In genomic region chr16:85992779-85993178, GRCh38 we compare ENCODE assay signal across 22 cellular contexts.
DNase-seq lines count a peak whose midpoint lies in the region; ATAC-seq and TF ChIP-seq lines count a peak whose summit lies in the region.
"Had no signal": no experiment of that assay in that cellular context is flagged by ENCODE, and none has a peak within 500 bp of the region (broad histone marks: within the 10 kb centered on the region; RNA-seq: fewer than 3 reads in every experiment).

No MANE protein-coding gene starts in this region.

- H3K4me1 Mint-ChIP-seq in activated naive CD4-positive, alpha-beta T cell treated with anti-CD3 and anti-CD28 coated beads, Interleukin-2, amount 50 U/mL, for 24 hours = peaks cover 67% of the 10 kb centered on the region
- H3K4me1 Mint-ChIP-seq in activated naive CD8-positive, alpha-beta T cell treated with anti-CD3 and anti-CD28 coated beads, Interleukin-2, amount 10 ng/mL, durations not matched to agents 7 days and 5 days = peaks cover 34% of the 10 kb centered on the region

- peaks cover 3% of the 10 kb centered on the region; the same call in 1 of the 2 replicates for H3K4me1 ChIP-seq in HEK293 (ENCODE audit: control insufficient read depth, insufficient read depth, low read length)
- H3K4me1 ChIP-seq in osteoblast (ENCODE audit: insufficient read depth, low read length) = no peaks in the 10 kb centered on the region
- H3K4me1 ChIP-seq in mammary epithelial cell (ENCODE audit: insufficient read depth, low read length) = no peaks in the 10 kb centered on the region
- H3K4me1 ChIP-seq in lower lobe of right lung = peaks cover 5% of the 10 kb centered on the region
- H3K4me1 ChIP-seq: Caco-2 had no signal

- TF ChIP-seq CTCF in HEK293 (tag by site-specific recombination; IDR thresholded peaks at IDR 0.05) (no peak), osteoblast (IDR thresholded peaks at IDR 0.05; ENCODE audit: extremely low read depth, low read depth, low read length) (no peak), mammary epithelial cell (conservative IDR thresholded peaks at IDR 0.05 in 1 of 2, IDR thresholded peaks at IDR 0.05 in 1 of 2; ENCODE audit: extremely low read depth in 1 of 2, insufficient read depth in 1 of 2, low read depth in 1 of 2, low read length in 2 of 2) (no peak), lower lobe of right lung (IDR thresholded peaks at IDR 0.05) (no peak)

- H3K27me3 ChIP-seq in osteoblast (ENCODE audit: insufficient read depth, low read length) (peaks cover 31% of the 10 kb centered on the region), mammary epithelial cell (ENCODE audit: insufficient read depth, low read length) (no peaks in the 10 kb centered on the region), lower lobe of right lung (ENCODE audit: low read depth) (peaks cover 11% of the 10 kb centered on the region)

- H3K4me3 Mint-ChIP-seq in activated naive CD4-positive, alpha-beta T cell treated with anti-CD3 and anti-CD28 coated beads, Interleukin-2, amount 50 U/mL, for 24 hours = no peak overlapping the region
- H3K4me3 Mint-ChIP-seq in activated naive CD8-positive, alpha-beta T cell treated with anti-CD3 and anti-CD28 coated beads, Interleukin-2, amount 10 ng/mL, durations not matched to agents 7 days and 5 days = no peak overlapping the region
- H3K4me3 Mint-ChIP-seq: CD4-positive, alpha-beta memory T cell had no signal

- in situ Hi-C loops in mammary epithelial cell (cut with MboI; ENCODE audit: low sequenced_read_pairs in 2 of 2) = no loop called here

- dilution Hi-C loops in mammary epithelial cell (cut with HindIII; ENCODE audit: low sequenced_read_pairs) = loop anchor here (5.0 kb wide), 1 partner anchor 85 kb away; no protein-coding TSS in a partner anchor

- peak overlapping the region; percentile 26 for H3K27ac Mint-ChIP-seq in activated naive CD4-positive, alpha-beta T cell treated with anti-CD3 and anti-CD28 coated beads, Interleukin-2, amount 50 U/mL, for 24 hours
- peak overlapping the region; percentile 7 for H3K27ac Mint-ChIP-seq in activated naive CD8-positive, alpha-beta T cell treated with anti-CD3 and anti-CD28 coated beads, Interleukin-2, amount 10 ng/mL, durations not matched to agents 7 days and 5 days
- H3K27ac Mint-ChIP-seq: CD4-positive, alpha-beta memory T cell had no signal

- no peaks in the 10 kb centered on the region for H3K36me3 ChIP-seq in HEK293 (ENCODE audit: control insufficient read depth in 2 of 2, insufficient read depth in 1 of 2, low read length in 2 of 2)
- no peaks in the 10 kb centered on the region for H3K36me3 ChIP-seq in osteoblast (ENCODE audit: insufficient read depth, low read length)
- no peaks in the 10 kb centered on the region for H3K36me3 ChIP-seq in mammary epithelial cell (ENCODE audit: insufficient read depth, low read length)
- no peaks in the 10 kb centered on the region for H3K36me3 ChIP-seq in lower lobe of right lung

- H3K4me3 ChIP-seq in HEK293 (ENCODE audit: low read depth, low read length) (no peak overlapping the region), osteoblast (ENCODE audit: insufficient read depth, low read length) (no peak overlapping the region), mammary epithelial cell (replicated peaks in 1 of 3; ENCODE audit: insufficient read depth in 1 of 3, low read depth in 2 of 3, low read length in 3 of 3) (no peak overlapping the region), lower lobe of right lung (no peak overlapping the region)

- H3K9me3 ChIP-seq in HEK293 (ENCODE audit: control insufficient read depth, insufficient read depth, low read depth, low read length) (no peaks in the 10 kb centered on the region), osteoblast (ENCODE audit: low read depth, low read length) (no peaks in the 10 kb centered on the region), mammary epithelial cell (replicated peaks; ENCODE audit: insufficient read depth, low read length) (no peaks in the 10 kb centered on the region), lower lobe of right lung (no peaks in the 10 kb centered on the region)
- H3K9me3 ChIP-seq: Caco-2 had no signal

- no TSS peak for BruUV-seq in mammary epithelial cell (replicated peaks; lab: Mats Ljungman, UMichigan)

- peaks cover 4% of the 10 kb centered on the region for H3K9me3 Mint-ChIP-seq in activated naive CD4-positive, alpha-beta T cell treated with anti-CD3 and anti-CD28 coated beads, Interleukin-2, amount 50 U/mL, for 24 hours
- no peaks in the 10 kb centered on the region for H3K9me3 Mint-ChIP-seq in activated naive CD8-positive, alpha-beta T cell treated with anti-CD3 and anti-CD28 coated beads, Interleukin-2, amount 10 ng/mL, durations not matched to agents 7 days and 5 days
- H3K9me3 Mint-ChIP-seq: CD4-positive, alpha-beta memory T cell had no signal

- no peaks in the 10 kb centered on the region for H3K27me3 Mint-ChIP-seq in activated naive CD4-positive, alpha-beta T cell treated with anti-CD3 and anti-CD28 coated beads, Interleukin-2, amount 50 U/mL, for 24 hours
- H3K27me3 Mint-ChIP-seq in activated naive CD8-positive, alpha-beta T cell treated with anti-CD3 and anti-CD28 coated beads, Interleukin-2, amount 10 ng/mL, durations not matched to agents 7 days and 5 days = no peaks in the 10 kb centered on the region

- POLR2A ChIA-PET in HEK293 (lab: Yijun Ruan, JAX) = no interaction called here
- POLR2A ChIA-PET in activated naive CD8-positive, alpha-beta T cell treated with anti-CD3 and anti-CD28 coated beads, Interleukin-2, amount 10 ng/mL, durations not matched to agents 7 days and 5 days (lab: Charles Lee) = no interaction called here

- H3K79me2 ChIP-seq in osteoblast (ENCODE audit: insufficient read depth, low read length) = no peaks in the 10 kb centered on the region
- no peaks in the 10 kb centered on the region for H3K79me2 ChIP-seq in mammary epithelial cell (ENCODE audit: insufficient read depth, low read length)

- peaks cover 2% of the 10 kb centered on the region for H3K36me3 Mint-ChIP-seq in activated naive CD4-positive, alpha-beta T cell treated with anti-CD3 and anti-CD28 coated beads, Interleukin-2, amount 50 U/mL, for 24 hours
- H3K36me3 Mint-ChIP-seq in activated naive CD8-positive, alpha-beta T cell treated with anti-CD3 and anti-CD28 coated beads, Interleukin-2, amount 10 ng/mL, durations not matched to agents 7 days and 5 days = no peaks in the 10 kb centered on the region
- H3K36me3 Mint-ChIP-seq: CD4-positive, alpha-beta memory T cell had no signal

- H2AFZ ChIP-seq in osteoblast (ENCODE audit: low read length) (no peak overlapping the region), mammary epithelial cell (ENCODE audit: low read depth, low read length) (no peak overlapping the region)

- WGBS in mammary epithelial cell (ENCODE audit: low coverage, missing lambda C conversion rate) = 67% methylated on average over 1 of the region's 2 CpGs

- no peak for DNase-seq in activated naive CD4-positive, alpha-beta T cell (lab: John Stamatoyannopoulos, UW)
- no peak for DNase-seq in activated naive CD8-positive, alpha-beta T cell treated with anti-CD3 and anti-CD28 coated beads, Interleukin-2, amount 10 ng/mL, durations not matched to agents 7 days and 5 days
- DNase-seq in osteoblast (ENCODE audit: insufficient read length, low spot score, missing footprints) (peak; percentile 21), mammary epithelial cell (no peak), lower lobe of right lung (no peak)
- DNase-seq: CD4-positive, alpha-beta memory T cell; DMS 273 treated with DMSO at 0.1 percent for 48 hours; DND-41; IMR-90; NCI-H1105 treated with DMSO at 0.1 percent for 48 hours; NCI-H2029 treated with DMSO at 0.1 percent for 48 hours; NCI-H226; NCI-H510A treated with DMSO at 0.1 percent for 48 hours; NCI-H774; NK-92 treated with Interleukin-12 subunit alpha and Interleukin-12 subunit beta, amount 100 ng/mL, for 24 hours; SIG-M5 had no signal

- no peaks in the 10 kb centered on the region for H4K20me1 ChIP-seq in osteoblast (ENCODE audit: insufficient read depth, low read length)
- no peaks in the 10 kb centered on the region for H4K20me1 ChIP-seq in mammary epithelial cell (ENCODE audit: insufficient read depth, low read length)

- H3K4me2 ChIP-seq in osteoblast (ENCODE audit: insufficient read depth, low read length) = no peak overlapping the region
- H3K4me2 ChIP-seq in mammary epithelial cell (ENCODE audit: insufficient read depth, low read depth, low read length) = no peak overlapping the region

- no peak overlapping the region for H3K9ac ChIP-seq in mammary epithelial cell (ENCODE audit: insufficient read depth, low read length)

- H3K27ac ChIP-seq in HEK293 (ENCODE audit: extremely low read depth, low read depth, low read length) (no peak overlapping the region), osteoblast (ENCODE audit: low read depth, low read length) (no peak overlapping the region), mammary epithelial cell (ENCODE audit: insufficient read depth, low read depth, low read length) (no peak overlapping the region), lower lobe of right lung (no peak overlapping the region)

- CTCF ChIA-PET in HEK293 (lab: Yijun Ruan, JAX) (interaction anchor here (1.1 to 16.0 kb wide), 5 partner anchors 10 to 172 kb away, joined by 3 to 292 read pairs (median 3); no protein-coding TSS in a partner anchor), mammary epithelial cell (lab: Charles Lee; ENCODE audit: low non-redundant PET) (no interaction called here)

- intact Hi-C loops in mammary epithelial cell (cut with micrococcal nuclease) (no loop called here), lower lobe of right lung (cut with DNase I) (no loop called here)

- ATAC-seq in activated naive CD8-positive, alpha-beta T cell treated with anti-CD3 and anti-CD28 coated beads, Interleukin-2, amount 10 ng/mL, durations not matched to agents 7 days and 5 days (ENCODE audit: low read depth) = no peak
- ATAC-seq in lower lobe of right lung (no peak), GM21515 (IDR thresholded peaks at IDR 0.05; ENCODE audit: unreplicated experiment) (no peak)
- ATAC-seq: HCT116, Panc1 had no signal

TF ChIP-seq in HEK293, 187 proteins besides CTCF, POLR2A, EP300 and RAD21 (continues in another document):
- TF ChIP-seq ZBTB48 (tag by site-specific recombination; IDR thresholded peaks at IDR 0.05) = no peak
- no peak for TF ChIP-seq SETDB1 (IDR thresholded peaks at IDR 0.05; ENCODE audit: insufficient read length, low read length)
- no peak for TF ChIP-seq ZNF629 (tag by site-specific recombination; IDR thresholded peaks at IDR 0.05)
